12 cellular contexts compared by ENCODE assay signal in the genomic region with DNA sequence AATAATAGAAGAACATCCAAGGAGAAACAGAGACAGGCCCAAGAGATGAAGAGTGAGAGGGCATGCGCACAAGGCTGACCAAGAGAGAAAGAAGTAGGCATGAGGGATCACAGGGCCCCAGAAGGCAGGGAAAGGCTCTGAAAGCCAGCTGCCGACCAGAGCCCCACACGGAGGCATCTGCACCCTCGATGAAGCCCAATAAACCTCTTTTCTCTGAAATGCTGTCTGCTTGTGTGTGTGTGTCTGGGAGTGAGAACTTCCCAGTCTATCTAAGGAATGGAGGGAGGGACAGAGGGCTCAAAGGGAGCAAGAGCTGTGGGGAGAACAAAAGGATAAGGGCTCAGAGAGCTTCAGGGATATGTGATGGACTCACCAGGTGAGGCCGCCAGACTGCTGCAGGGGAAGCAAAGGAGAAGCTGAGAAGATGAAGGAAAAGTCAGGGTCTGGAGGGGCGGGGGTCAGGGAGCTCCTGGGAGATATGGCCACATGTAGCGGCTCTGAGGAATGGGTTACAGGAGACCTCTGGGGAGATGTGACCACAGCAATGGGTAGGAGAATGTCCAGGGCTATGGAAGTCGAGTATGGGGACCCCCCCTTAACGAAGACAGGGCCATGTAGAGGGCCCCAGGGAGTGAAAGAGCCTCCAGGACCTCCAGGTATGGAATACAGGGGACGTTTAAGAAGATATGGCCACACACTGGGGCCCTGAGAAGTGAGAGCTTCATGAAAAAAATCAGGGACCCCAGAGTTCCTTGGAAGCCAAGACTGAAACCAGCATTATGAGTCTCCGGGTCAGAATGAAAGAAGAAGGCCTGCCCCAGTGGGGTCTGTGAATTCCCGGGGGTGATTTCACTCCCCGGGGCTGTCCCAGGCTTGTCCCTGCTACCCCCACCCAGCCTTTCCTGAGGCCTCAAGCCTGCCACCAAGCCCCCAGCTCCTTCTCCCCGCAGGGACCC. TPM values are rescaled to one million over a fixed set of nuclear protein-coding genes. Genes with fewer than 3 reads are reported as not detected.
DNase-seq lines count a peak whose midpoint lies in the region; ATAC-seq and TF ChIP-seq lines count a peak whose summit lies in the region.
"Had no signal": no experiment of that assay in that cellular context is flagged by ENCODE, and none has a peak within 500 bp of the region (broad histone marks: within the 10 kb centered on the region; RNA-seq: fewer than 3 reads in every experiment).

No MANE protein-coding gene starts in this region.

- peak overlapping the region; percentile 96 for H3K4me3 Mint-ChIP-seq in activated T-cell treated with anti-CD3 and anti-CD28 coated beads, Interleukin-2, amount 50 U/mL, for 4 hours
- no peak overlapping the region for H3K4me3 Mint-ChIP-seq in dendritic cell treated with granulocyte-macrophage colony-stimulating factor and Interleukin-4, amounts not matched to agents 40 ng/mL and 50 ng/mL, for 4 days
- H3K4me3 Mint-ChIP-seq in stimulated activated memory B cell treated with anti-CD40 and anti-IgM and Interleukin-4, amounts not matched to agents 10 μg/mL and 1 μg/mL and 100 μg/mL, for 72 hours: peak overlapping the region; percentile 90
- no peak overlapping the region for H3K4me3 Mint-ChIP-seq in glutamatergic neuron (ENCODE audit: unreplicated experiment)

- peaks cover 20% of the 10 kb centered on the region; the same call in 1 of the 2 replicates for H4K20me1 ChIP-seq in Karpas-422 (ENCODE audit: insufficient read depth, low read depth, low read length)

- H3K4me3 ChIP-seq in Karpas-422 (ENCODE audit: low read length): peak overlapping the region; percentile 98
- H3K4me3 ChIP-seq in lower lobe of right lung: no peak overlapping the region
- H3K4me3 ChIP-seq: GM23248 had no signal

- no peak for DNase-seq in activated T-cell treated with anti-CD3 and anti-CD28 coated beads, Interleukin-2, amount 50 U/mL, for 4 hours
- no peak for DNase-seq in activated T-cell treated with anti-CD3 and anti-CD28 coated beads, Interleukin-2, amount 50 U/mL, for 1 hour
- peak; percentile 83 for DNase-seq in Karpas-422
- DNase-seq in lower lobe of right lung: no peak
- no peak for DNase-seq in cerebellar nuclear complex (lab: John Stamatoyannopoulos, UW)
- no peak for DNase-seq in glutamatergic neuron
- DNase-seq: GM23248, NCI-H1930, RPMI8226 had no signal

- peaks cover 77% of the 10 kb centered on the region for H3K4me1 Mint-ChIP-seq in activated T-cell treated with anti-CD3 and anti-CD28 coated beads, Interleukin-2, amount 50 U/mL, for 4 hours (ENCODE audit: low read depth)
- H3K4me1 Mint-ChIP-seq in dendritic cell treated with granulocyte-macrophage colony-stimulating factor and Interleukin-4, amounts not matched to agents 40 ng/mL and 50 ng/mL, for 4 days (ENCODE audit: low read depth): peaks cover 69% of the 10 kb centered on the region
- peaks cover 89% of the 10 kb centered on the region for H3K4me1 Mint-ChIP-seq in stimulated activated memory B cell treated with anti-CD40 and anti-IgM and Interleukin-4, amounts not matched to agents 10 μg/mL and 1 μg/mL and 100 μg/mL, for 72 hours
- H3K4me1 Mint-ChIP-seq in glutamatergic neuron (ENCODE audit: low read depth, unreplicated experiment): peaks cover 3% of the 10 kb centered on the region

- no peak overlapping the region for H2AFZ ChIP-seq in Karpas-422 (ENCODE audit: low read length)
- H2AFZ ChIP-seq: GM23248 had no signal

- H3K27me3 ChIP-seq in Karpas-422 (ENCODE audit: low read length) (no peaks in the 10 kb centered on the region), lower lobe of right lung (ENCODE audit: low read depth) (no peaks in the 10 kb centered on the region)
- H3K27me3 ChIP-seq: dorsolateral prefrontal cortex had no signal

- H3K36me3 ChIP-seq in Karpas-422 (ENCODE audit: insufficient read depth, low read length): peaks cover 23% of the 10 kb centered on the region
- H3K36me3 ChIP-seq in lower lobe of right lung: no peaks in the 10 kb centered on the region

- peak overlapping the region; percentile 84 for H3K4me2 ChIP-seq in Karpas-422 (ENCODE audit: low read depth, low read length, poor library complexity, severe bottlenecking)

- H3K9me2 ChIP-seq in Karpas-422 (replicated peaks; ENCODE audit: insufficient read depth, low read length): no peaks in the 10 kb centered on the region

- intact Hi-C loops in dendritic cell treated with granulocyte-macrophage colony-stimulating factor and Interleukin-4, amounts not matched to agents 40 ng/mL and 50 ng/mL, for 4 days (cut with micrococcal nuclease): no loop called here
- intact Hi-C loops in lower lobe of right lung (cut with DNase I): no loop called here

- H3K27me3 Mint-ChIP-seq in activated T-cell treated with anti-CD3 and anti-CD28 coated beads, Interleukin-2, amount 50 U/mL, for 4 hours (ENCODE audit: low read depth): no peaks in the 10 kb centered on the region
- H3K27me3 Mint-ChIP-seq in dendritic cell treated with granulocyte-macrophage colony-stimulating factor and Interleukin-4, amounts not matched to agents 40 ng/mL and 50 ng/mL, for 4 days: peaks cover 3% of the 10 kb centered on the region
- no peaks in the 10 kb centered on the region for H3K27me3 Mint-ChIP-seq in stimulated activated memory B cell treated with anti-CD40 and anti-IgM and Interleukin-4, amounts not matched to agents 10 μg/mL and 1 μg/mL and 100 μg/mL, for 72 hours
- H3K27me3 Mint-ChIP-seq in glutamatergic neuron (ENCODE audit: unreplicated experiment): peaks cover 10% of the 10 kb centered on the region

- H3K9me3 ChIP-seq in Karpas-422 (ENCODE audit: low read length) (no peaks in the 10 kb centered on the region), lower lobe of right lung (no peaks in the 10 kb centered on the region)

- H3K27ac Mint-ChIP-seq in dendritic cell treated with granulocyte-macrophage colony-stimulating factor and Interleukin-4, amounts not matched to agents 40 ng/mL and 50 ng/mL, for 4 days: peak overlapping the region; percentile 79
- peak overlapping the region; percentile 92 for H3K27ac Mint-ChIP-seq in stimulated activated memory B cell treated with anti-CD40 and anti-IgM and Interleukin-4, amounts not matched to agents 10 μg/mL and 1 μg/mL and 100 μg/mL, for 72 hours
- H3K27ac Mint-ChIP-seq in glutamatergic neuron (ENCODE audit: unreplicated experiment): no peak overlapping the region

- peaks cover 47% of the 10 kb centered on the region for H3K79me2 ChIP-seq in Karpas-422 (ENCODE audit: low read length)

- H3K9me3 Mint-ChIP-seq in activated T-cell treated with anti-CD3 and anti-CD28 coated beads, Interleukin-2, amount 50 U/mL, for 4 hours: no peaks in the 10 kb centered on the region
- H3K9me3 Mint-ChIP-seq in dendritic cell treated with granulocyte-macrophage colony-stimulating factor and Interleukin-4, amounts not matched to agents 40 ng/mL and 50 ng/mL, for 4 days: no peaks in the 10 kb centered on the region
- H3K9me3 Mint-ChIP-seq in stimulated activated memory B cell treated with anti-CD40 and anti-IgM and Interleukin-4, amounts not matched to agents 10 μg/mL and 1 μg/mL and 100 μg/mL, for 72 hours: no peaks in the 10 kb centered on the region
- peaks cover 10% of the 10 kb centered on the region for H3K9me3 Mint-ChIP-seq in glutamatergic neuron (ENCODE audit: unreplicated experiment)

- H3K36me3 Mint-ChIP-seq in activated T-cell treated with anti-CD3 and anti-CD28 coated beads, Interleukin-2, amount 50 U/mL, for 4 hours (ENCODE audit: insufficient read depth): peaks cover 54% of the 10 kb centered on the region
- peaks cover 23% of the 10 kb centered on the region for H3K36me3 Mint-ChIP-seq in dendritic cell treated with granulocyte-macrophage colony-stimulating factor and Interleukin-4, amounts not matched to agents 40 ng/mL and 50 ng/mL, for 4 days (ENCODE audit: low read depth)
- peaks cover 35% of the 10 kb centered on the region for H3K36me3 Mint-ChIP-seq in stimulated activated memory B cell treated with anti-CD40 and anti-IgM and Interleukin-4, amounts not matched to agents 10 μg/mL and 1 μg/mL and 100 μg/mL, for 72 hours
- H3K36me3 Mint-ChIP-seq in glutamatergic neuron (ENCODE audit: unreplicated experiment): no peaks in the 10 kb centered on the region

- H3K9ac ChIP-seq in Karpas-422 (ENCODE audit: low read length): peak overlapping the region; percentile 99
- H3K9ac ChIP-seq: GM23248 had no signal

- TF ChIP-seq CTCF in lower lobe of right lung (IDR thresholded peaks at IDR 0.05) (no peak), glutamatergic neuron (IDR thresholded peaks at IDR 0.05; ENCODE audit: partially characterized antibody, unreplicated experiment) (no peak)

- H3K27ac ChIP-seq in Karpas-422 (ENCODE audit: low read length) (peak overlapping the region; percentile 95), lower lobe of right lung (no peak overlapping the region)
- H3K27ac ChIP-seq: GM23248 had no signal

- peak; percentile 6 to 7 for ATAC-seq in activated T-cell treated with anti-CD3 and anti-CD28 coated beads, Interleukin-2, amount 50 U/mL, for 4 hours
- ATAC-seq in stimulated activated memory B cell treated with anti-CD40 and anti-IgM and Interleukin-4, amounts not matched to agents 10 μg/mL and 1 μg/mL and 100 μg/mL, for 72 hours: peak; percentile 46
- no peak for ATAC-seq in lower lobe of right lung

- H3K4me1 ChIP-seq in Karpas-422 (ENCODE audit: low read length) (peaks cover 89% of the 10 kb centered on the region), lower lobe of right lung (peaks cover 9% of the 10 kb centered on the region)

RNA-seq across cellular contexts. Expression of a gene that starts 1.0 kb away (rescaled TPM):
- 100 to 1,000 TPM; 485 to 701 (median 587) TPM for total RNA-seq in activated T-cell treated with anti-CD3 and anti-CD28 coated beads, Interleukin-2, amount 50 U/mL, for 4 hours
- total RNA-seq in Karpas-422 (2014; rRNA removed; shearing (Covaris generic); ENCODE audit: low replicate concordance): 223 and 233 TPM in 2 replicates
- 4.5 TPM for total RNA-seq in lower lobe of right lung
- total RNA-seq in glutamatergic neuron (ENCODE audit: unreplicated experiment): not detected
- total RNA-seq: GM23248 had no signal

RNA-seq across cellular contexts. Expression of a gene that starts 2.3 kb away (rescaled TPM):
- 1,000 to 10,000 TPM; 1,238 to 1,641 (median 1,296) TPM for total RNA-seq in activated T-cell treated with anti-CD3 and anti-CD28 coated beads, Interleukin-2, amount 50 U/mL, for 4 hours
- 71.1 and 128 TPM in 2 replicates for total RNA-seq in Karpas-422 (2014; rRNA removed; shearing (Covaris generic); ENCODE audit: low replicate concordance)
- not detected for total RNA-seq in lower lobe of right lung
- not detected for total RNA-seq in glutamatergic neuron (ENCODE audit: unreplicated experiment)
- total RNA-seq: GM23248 had no signal

RNA-seq across cellular contexts. Expression of a gene that starts 7.8 kb away (rescaled TPM):
- 100 to 1,000 TPM; 161 to 210 (median 186) TPM for total RNA-seq in activated T-cell treated with anti-CD3 and anti-CD28 coated beads, Interleukin-2, amount 50 U/mL, for 4 hours
- total RNA-seq in Karpas-422 (2014; rRNA removed; shearing (Covaris generic); ENCODE audit: low replicate concordance): 74.1 and 241 TPM in 2 replicates
- total RNA-seq in lower lobe of right lung (10.0 TPM), glutamatergic neuron (ENCODE audit: unreplicated experiment) (not detected)
- total RNA-seq: GM23248 had no signal

RNA-seq across cellular contexts. Expression of a gene that starts 11.7 kb away (rescaled TPM):
- total RNA-seq in activated T-cell treated with anti-CD3 and anti-CD28 coated beads, Interleukin-2, amount 50 U/mL, for 4 hours: 1 to 10 TPM; 4.8 to 7.9 (median 7.0) TPM
- 5.1 and 6.6 TPM in 2 replicates for total RNA-seq in Karpas-422 (2014; rRNA removed; shearing (Covaris generic); ENCODE audit: low replicate concordance)
- total RNA-seq in lower lobe of right lung (127 TPM), glutamatergic neuron (ENCODE audit: unreplicated experiment) (not detected)
- total RNA-seq: GM23248 had no signal

RNA-seq across cellular contexts. Expression of a gene that starts 18.4 kb away (rescaled TPM):
- 10 to 100 TPM in 1 of 3 donors, 1 to 10 TPM in 2; 6.0 to 27.3 (median 8.4) TPM for total RNA-seq in activated T-cell treated with anti-CD3 and anti-CD28 coated beads, Interleukin-2, amount 50 U/mL, for 4 hours
- not detected in 2 replicates for total RNA-seq in Karpas-422 (2014; rRNA removed; shearing (Covaris generic); ENCODE audit: low replicate concordance)
- total RNA-seq in lower lobe of right lung (2.6 TPM), glutamatergic neuron (ENCODE audit: unreplicated experiment) (not detected)
- total RNA-seq: GM23248 had no signal

Comparison
In these comparisons a context has a peak if more than half of its experiments do, and no peak if none do; other contexts are left out.
1. ATAC-seq: peak in activated T-cell treated with anti-CD3 and anti-CD28 coated beads, Interleukin-2, amount 50 U/mL, for 4 hours (2 of 2) and stimulated activated memory B cell treated with anti-CD40 and anti-IgM and Interleukin-4, amounts not matched to agents 10 μg/mL and 1 μg/mL and 100 μg/mL, for 72 hours (single experiment); none in lower lobe of right lung (0 of 2).
2. H3K4me3 Mint-ChIP-seq: peak in activated T-cell treated with anti-CD3 and anti-CD28 coated beads, Interleukin-2, amount 50 U/mL, for 4 hours (single experiment) and stimulated activated memory B cell treated with anti-CD40 and anti-IgM and Interleukin-4, amounts not matched to agents 10 μg/mL and 1 μg/mL and 100 μg/mL, for 72 hours (single experiment); none in dendritic cell treated with granulocyte-macrophage colony-stimulating factor and Interleukin-4, amounts not matched to agents 40 ng/mL and 50 ng/mL, for 4 days (single experiment) and glutamatergic neuron (single experiment).
3. RNA of a gene that starts 1.0 kb away (total RNA-seq): 485 to 701 TPM in activated T-cell treated with anti-CD3 and anti-CD28 coated beads, Interleukin-2, amount 50 U/mL, for 4 hours and 223 to 233 TPM in Karpas-422; 4.5 TPM in lower lobe of right lung (single experiment) and not detected in glutamatergic neuron (single experiment); every median in the first group is over 10 times any median in the second.
4. RNA of a gene that starts 2.3 kb away (total RNA-seq): 1,238 to 1,641 TPM in activated T-cell treated with anti-CD3 and anti-CD28 coated beads, Interleukin-2, amount 50 U/mL, for 4 hours and 71.1 to 128 TPM in Karpas-422; not detected in lower lobe of right lung (single experiment) and not detected in glutamatergic neuron (single experiment); every median in the first group is over 10 times any median in the second.
5. RNA of a gene that starts 7.8 kb away (total RNA-seq): 161 to 210 TPM in activated T-cell treated with anti-CD3 and anti-CD28 coated beads, Interleukin-2, amount 50 U/mL, for 4 hours, 74.1 to 241 TPM in Karpas-422 and 10.0 TPM in lower lobe of right lung (single experiment); not detected in glutamatergic neuron (single experiment); every median in the first group is over 10 times any median in the second.